8 cellular contexts compared by ENCODE assay signal in the genomic region with DNA sequence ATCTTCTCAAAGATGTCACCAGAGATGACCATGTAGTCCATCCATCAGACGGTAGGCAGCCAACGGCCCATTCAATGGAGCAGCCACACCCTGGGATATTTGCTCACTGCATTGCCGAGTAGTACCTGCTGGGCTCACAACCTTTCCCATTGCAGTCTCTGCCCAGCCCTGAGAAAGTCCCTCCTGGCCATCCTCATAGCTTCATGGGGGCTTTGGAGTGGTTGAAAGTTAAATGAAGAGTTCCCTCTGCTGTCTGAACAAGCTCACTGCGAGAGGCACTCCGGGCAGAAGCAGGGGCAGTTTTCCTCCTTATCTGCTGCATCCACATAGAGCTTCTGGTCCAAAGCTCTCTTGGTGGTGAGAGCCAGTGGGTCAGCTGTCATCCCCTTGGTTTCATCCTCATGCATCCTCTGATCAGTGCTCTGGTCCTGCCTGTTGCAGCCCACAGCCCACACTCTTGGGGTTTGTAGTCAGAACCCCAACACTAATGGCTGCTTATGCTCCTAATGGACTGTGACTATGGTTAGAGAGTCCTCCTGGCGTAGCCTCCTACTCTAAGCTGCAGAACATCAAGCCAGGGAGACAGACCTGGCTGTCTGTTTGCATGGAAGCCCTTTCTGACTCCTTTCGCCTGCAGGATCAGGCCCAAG. TPM values are rescaled to one million over a fixed set of nuclear protein-coding genes. Genes with fewer than 3 reads are reported as not detected.
DNase-seq lines count a peak whose midpoint lies in the region; ATAC-seq and TF ChIP-seq lines count a peak whose summit lies in the region.

No MANE protein-coding gene starts in this region.

- WGBS in endodermal cell (ENCODE audit: insufficient coverage in 1 of 2, insufficient read length in 1 of 2), 2 experiments: 41 to 52% methylated on average over 5 to 7 of the region's 7 CpGs

- H3K4me1 ChIP-seq in endodermal cell (ENCODE audit: control insufficient read depth, insufficient read depth, low read length): peaks cover 26% of the 10 kb centered on the region
- H3K4me1 ChIP-seq in neutrophil (ENCODE audit: control insufficient read depth in 1 of 2, insufficient read depth in 1 of 2, low read depth in 1 of 2, low read length in 1 of 2): peaks cover 0 to 17% of the 10 kb centered on the region in 2 experiments

- peaks cover 18% of the 10 kb centered on the region for H3K27me3 Mint-ChIP-seq in endodermal cell (ENCODE audit: insufficient read depth)

- no peaks in the 10 kb centered on the region for H3K36me3 Mint-ChIP-seq in endodermal cell (ENCODE audit: low read depth)

- H3K9me3 ChIP-seq in endodermal cell (ENCODE audit: control insufficient read depth, low read length): no peaks in the 10 kb centered on the region
- no peaks in the 10 kb centered on the region for H3K9me3 ChIP-seq in neutrophil

- peaks cover 43% of the 10 kb centered on the region for H3K4me1 Mint-ChIP-seq in endodermal cell

- ATAC-seq in HG03108 (IDR thresholded peaks at IDR 0.05; ENCODE audit: unreplicated experiment) (no peak), GM19397 (IDR thresholded peaks at IDR 0.05; ENCODE audit: unreplicated experiment) (no peak)

- H3K36me3 ChIP-seq in endodermal cell (ENCODE audit: control insufficient read depth, insufficient read depth, low read length) (no peaks in the 10 kb centered on the region), neutrophil (peaks cover 41% of the 10 kb centered on the region)

- no peaks in the 10 kb centered on the region for H3K9me3 Mint-ChIP-seq in endodermal cell

- no peak overlapping the region for H3K9ac ChIP-seq in endodermal cell (ENCODE audit: extremely low read depth, low read length, poor library complexity, severe bottlenecking)

- H3K27me3 ChIP-seq in endodermal cell (ENCODE audit: control insufficient read depth, insufficient read depth, low read length, poor library complexity, severe bottlenecking) (no peaks in the 10 kb centered on the region), neutrophil (no peaks in the 10 kb centered on the region)

- TF ChIP-seq CTCF in endodermal cell (conservative IDR thresholded peaks at IDR 0.05): peak; percentile 94
- TF ChIP-seq CTCF in neutrophil (IDR thresholded peaks at IDR 0.05): peak; percentile 45

- peak; percentile 26 for DNase-seq in NK-92 treated with Interleukin-12 subunit alpha and Interleukin-12 subunit beta, amount 100 ng/mL, for 24 hours (lab: John Stamatoyannopoulos, UW)
- DNase-seq in NK-92 (lab: John Stamatoyannopoulos, UW; ENCODE audit: unreplicated experiment) (no peak), KBM-7 (peak; percentile 44), SHP77 (lab: John Stamatoyannopoulos, UW) (peak; percentile 90 to 92), endodermal cell (peak; percentile 93)

- H3K4me3 Mint-ChIP-seq in endodermal cell: no peak overlapping the region

- H3K27ac ChIP-seq in endodermal cell (ENCODE audit: low read depth, low read length) (no peak overlapping the region), neutrophil (no peak overlapping the region)

- H3K4me3 ChIP-seq in endodermal cell (ENCODE audit: low read length) (no peak overlapping the region), neutrophil (ENCODE audit: low read depth in 1 of 2, low read length in 1 of 2) (no peak overlapping the region)

- in situ Hi-C loops in KBM-7 (cut with MboI; ENCODE audit: low pct_unique_long_range_greater_than_20kb, low sequenced_read_pairs): loop anchor here (25.0 kb wide), 1 partner anchor 495 kb away; no protein-coding TSS in a partner anchor

- H3K27ac Mint-ChIP-seq in endodermal cell: peak overlapping the region; percentile 26

RNA-seq across cellular contexts. Expression of a gene that starts 23.3 kb away (rescaled TPM):
- not detected for total RNA-seq in endodermal cell
- not detected for polyA plus RNA-seq in endodermal cell (2013, experiment 1 of 2)
- not detected for polyA plus RNA-seq in endodermal cell (2013, experiment 2 of 2)
